11 cellular contexts compared by ENCODE assay signal in the genomic region with DNA sequence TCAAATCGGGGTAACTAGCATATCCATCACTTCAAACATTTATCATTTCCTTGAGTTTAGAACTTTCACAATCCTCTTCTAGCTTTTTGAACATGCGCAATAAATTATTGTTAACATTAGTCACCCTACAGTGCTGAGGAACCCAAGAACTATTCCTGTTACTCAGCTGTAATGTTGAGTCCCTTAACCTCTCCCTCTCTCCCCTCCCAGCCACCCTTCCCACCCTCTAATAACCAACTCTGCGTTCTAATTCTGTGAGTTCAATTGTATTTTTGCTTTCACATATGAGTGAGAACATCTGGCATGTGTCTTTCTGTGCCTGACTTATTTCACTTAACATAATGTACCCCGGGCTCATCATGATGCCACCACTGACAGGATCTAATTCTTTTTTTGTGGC.
DNase-seq lines count a peak whose midpoint lies in the region; ATAC-seq lines count a peak whose summit lies in the region.
"Had no signal": no experiment of that assay in that cellular context is flagged by ENCODE, and none has a peak within 500 bp of the region (broad histone marks: within the 10 kb centered on the region; RNA-seq: fewer than 3 reads in every experiment).

No MANE protein-coding gene starts in this region.

- DNase-seq in ACHN, result peak; percentile 83
- peak; percentile 97 for DNase-seq in HCEC 1CT
- DNase-seq in iris pigment epithelial cell (ENCODE audit: low read depth), result peak; percentile 95
- DNase-seq in GM19238 (ENCODE audit: insufficient read length, low spot score), result no peak
- DNase-seq: activated CD4-positive, alpha-beta T cell treated with anti-CD3 and anti-CD28 coated beads, Interleukin-2, amount 50 U/mL, for 4 hours; DMS 273 treated with DMSO at 0.1 percent for 48 hours had no signal

- peak overlapping the region; percentile 60 for H3K27ac Mint-ChIP-seq in activated T-helper 17 cell treated with anti-CD3 and anti-CD28 coated beads, Interleukin-2, amount 50 U/mL, for 72 hours
- H3K27ac Mint-ChIP-seq: stimulated activated naive CD8-positive, alpha-beta T cell treated with anti-CD3 and anti-CD28 coated beads, Interleukin-15, Interleukin-2, amounts not matched to agents 100 ng/mL and 50 ng/mL, for 24 hours had no signal

- no peaks in the 10 kb centered on the region for H3K9me3 Mint-ChIP-seq in activated T-helper 17 cell treated with anti-CD3 and anti-CD28 coated beads, Interleukin-2, amount 50 U/mL, for 72 hours

- H3K27me3 Mint-ChIP-seq in activated T-helper 17 cell treated with anti-CD3 and anti-CD28 coated beads, Interleukin-2, amount 50 U/mL, for 72 hours, result no peaks in the 10 kb centered on the region
- H3K27me3 Mint-ChIP-seq: stimulated activated naive CD8-positive, alpha-beta T cell treated with anti-CD3 and anti-CD28 coated beads, Interleukin-15, Interleukin-2, amounts not matched to agents 100 ng/mL and 50 ng/mL, for 24 hours had no signal

- in situ Hi-C loops in ACHN (cut with HindIII; ENCODE audit: low pct_ligation_motif_present, low pct_unique_long_range_greater_than_20kb, low sequenced_read_pairs), result no loop called here

- H3K4me3 Mint-ChIP-seq in activated T-helper 17 cell treated with anti-CD3 and anti-CD28 coated beads, Interleukin-2, amount 50 U/mL, for 72 hours, result peak overlapping the region; percentile 62
- H3K4me3 Mint-ChIP-seq: stimulated activated naive CD8-positive, alpha-beta T cell treated with anti-CD3 and anti-CD28 coated beads, Interleukin-15, Interleukin-2, amounts not matched to agents 100 ng/mL and 50 ng/mL, for 24 hours had no signal

- peak; percentile 60 for ATAC-seq in activated T-helper 17 cell treated with anti-CD3 and anti-CD28 coated beads, Interleukin-2, amount 50 U/mL, for 72 hours (replicated peaks)
- ATAC-seq in HG03095 (IDR thresholded peaks at IDR 0.05; ENCODE audit: unreplicated experiment), result no peak
- no peak for ATAC-seq in GM18519 (IDR thresholded peaks at IDR 0.05; ENCODE audit: low FRiP score, unreplicated experiment)
- ATAC-seq in GM18907 (IDR thresholded peaks at IDR 0.05; ENCODE audit: unreplicated experiment), result no peak

- H3K4me1 Mint-ChIP-seq in activated T-helper 17 cell treated with anti-CD3 and anti-CD28 coated beads, Interleukin-2, amount 50 U/mL, for 72 hours, result peaks cover 51% of the 10 kb centered on the region

- peaks cover 90% of the 10 kb centered on the region for H3K36me3 Mint-ChIP-seq in activated T-helper 17 cell treated with anti-CD3 and anti-CD28 coated beads, Interleukin-2, amount 50 U/mL, for 72 hours (ENCODE audit: low read depth)
